Comparison of ENCODE assay signal across 8 cellular contexts in genomic region chr15:64246364-64247189, GRCh38.
DNase-seq lines count a peak whose midpoint lies in the region; ATAC-seq and TF ChIP-seq lines count a peak whose summit lies in the region.

No MANE protein-coding gene starts in this region.

- peak overlapping the region; percentile 6 for H3K27ac ChIP-seq in endodermal cell (ENCODE audit: low read depth, low read length)
- no peak overlapping the region for H3K27ac ChIP-seq in left ventricle myocardium inferior (replicated peaks)

- peaks cover 7% of the 10 kb centered on the region for H3K4me1 ChIP-seq in endodermal cell (ENCODE audit: control insufficient read depth, insufficient read depth, low read length)
- H3K4me1 ChIP-seq in left ventricle myocardium inferior: peaks cover 30% of the 10 kb centered on the region

- ATAC-seq in GM21390 (IDR thresholded peaks at IDR 0.05; ENCODE audit: unreplicated experiment): peak; percentile 88
- ATAC-seq in HG03521 (IDR thresholded peaks at IDR 0.05; ENCODE audit: unreplicated experiment): peak; percentile 74

- H3K36me3 Mint-ChIP-seq in endodermal cell (ENCODE audit: low read depth): peaks cover 20% of the 10 kb centered on the region

- peaks cover 20% of the 10 kb centered on the region for H3K4me1 Mint-ChIP-seq in endodermal cell

- intact Hi-C loops in left ventricle myocardium inferior (cut with micrococcal nuclease): no loop called here

- TF ChIP-seq CTCF in endodermal cell (conservative IDR thresholded peaks at IDR 0.05) (no peak), retinal pigment epithelial cell (conservative IDR thresholded peaks at IDR 0.05; ENCODE audit: low read depth, low read length) (no peak), left ventricle myocardium inferior (IDR thresholded peaks at IDR 0.05; ENCODE audit: borderline replicate concordance) (no peak)

- WGBS in endodermal cell (ENCODE audit: insufficient coverage in 1 of 2, insufficient read length in 1 of 2), 2 experiments: 55 to 73% methylated on average over 4 to 9 of the region's 9 CpGs

- no peak overlapping the region for H3K9ac ChIP-seq in endodermal cell (ENCODE audit: extremely low read depth, low read length, poor library complexity, severe bottlenecking)

- H3K27ac Mint-ChIP-seq in endodermal cell: peak overlapping the region; percentile 87

- no peak overlapping the region for H3K4me3 Mint-ChIP-seq in endodermal cell

- no peak overlapping the region for H3K4me3 ChIP-seq in endodermal cell (ENCODE audit: low read length)
- H3K4me3 ChIP-seq in retinal pigment epithelial cell (ENCODE audit: low read length): no peak overlapping the region
- H3K4me3 ChIP-seq in left ventricle myocardium inferior: no peak overlapping the region

- DNase-seq in NCI-H510A treated with DMSO at 0.1 percent for 48 hours (lab: John Stamatoyannopoulos, UW) (peak; percentile 26), NCI-H510A (lab: John Stamatoyannopoulos, UW) (no peak), SK-MEL-5 (ENCODE audit: low read depth, low spot score) (peak; percentile 95), endodermal cell (peak; percentile 63), retinal pigment epithelial cell (ENCODE audit: low read depth) (peak; percentile 81), left ventricle myocardium inferior (no peak)

- H3K9me3 Mint-ChIP-seq in endodermal cell: peaks cover 12% of the 10 kb centered on the region

- no peaks in the 10 kb centered on the region for H3K27me3 ChIP-seq in endodermal cell (ENCODE audit: control insufficient read depth, insufficient read depth, low read length, poor library complexity, severe bottlenecking)
- no peaks in the 10 kb centered on the region for H3K27me3 ChIP-seq in left ventricle myocardium inferior (ENCODE audit: low read depth)

- in situ Hi-C loops in SK-MEL-5 (cut with HindIII; ENCODE audit: low pct_unique_long_range_greater_than_20kb, low sequenced_read_pairs): no loop called here

- no peaks in the 10 kb centered on the region for H3K27me3 Mint-ChIP-seq in endodermal cell (ENCODE audit: insufficient read depth)

- H3K36me3 ChIP-seq in endodermal cell (ENCODE audit: control insufficient read depth, insufficient read depth, low read length) (peaks cover 6% of the 10 kb centered on the region), left ventricle myocardium inferior (no peaks in the 10 kb centered on the region)

- no peaks in the 10 kb centered on the region for H3K9me3 ChIP-seq in endodermal cell (ENCODE audit: control insufficient read depth, low read length)
- peaks cover 4% of the 10 kb centered on the region for H3K9me3 ChIP-seq in left ventricle myocardium inferior (replicated peaks)

Comparison
In these comparisons a context has a peak if more than half of its experiments do, and no peak if none do; other contexts are left out.
1. DNase-seq: peak in NCI-H510A treated with DMSO at 0.1 percent for 48 hours (single experiment), SK-MEL-5 (single experiment), endodermal cell (single experiment) and retinal pigment epithelial cell (single experiment); none in NCI-H510A (single experiment) and left ventricle myocardium inferior (single experiment).